Comparison of ENCODE assay signal across 1 cellular context in the genomic region with DNA sequence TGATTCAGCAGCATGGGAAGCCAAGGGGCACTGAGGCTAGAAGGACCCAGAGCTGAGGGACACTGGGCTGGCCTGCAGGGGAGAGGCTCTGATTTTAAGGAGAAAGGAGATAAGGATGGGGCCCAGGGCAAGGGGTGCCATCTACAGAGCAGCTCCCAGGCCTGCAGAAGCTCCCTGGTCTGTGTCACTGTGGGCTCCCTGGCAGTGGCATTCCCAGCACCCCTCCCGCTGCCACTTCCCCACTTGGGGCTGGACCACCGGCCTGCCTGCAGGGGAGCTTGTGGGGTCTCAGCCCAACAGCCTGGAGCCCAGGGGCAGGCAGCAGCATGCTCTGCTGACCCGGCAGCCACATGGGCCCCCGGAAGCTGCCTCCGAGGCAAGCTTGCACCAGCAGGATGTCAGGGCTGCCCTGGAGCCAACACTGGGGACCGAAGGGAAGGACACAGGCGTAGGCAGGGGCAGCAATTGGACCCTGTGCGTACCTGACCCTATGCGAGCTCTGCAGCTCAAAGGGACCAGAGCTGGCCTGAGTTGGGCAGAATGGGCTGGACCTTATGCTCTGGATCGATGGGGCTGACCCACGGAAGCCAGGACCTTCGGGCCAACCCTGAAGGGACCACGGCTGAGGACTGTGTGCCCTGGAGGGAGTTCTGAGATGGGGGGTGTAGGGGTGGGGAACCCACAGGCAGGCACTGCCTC.
TF ChIP-seq lines count a peak whose summit lies in the region.

No MANE protein-coding gene starts in this region.

TF ChIP-seq in SK-N-SH treated with all-trans-retinoic acid at 6 μM for 48 hours, 23 proteins besides CTCF, POLR2A, EP300 and RAD21 (continued from another document):
- TF ChIP-seq, protein P1, sequence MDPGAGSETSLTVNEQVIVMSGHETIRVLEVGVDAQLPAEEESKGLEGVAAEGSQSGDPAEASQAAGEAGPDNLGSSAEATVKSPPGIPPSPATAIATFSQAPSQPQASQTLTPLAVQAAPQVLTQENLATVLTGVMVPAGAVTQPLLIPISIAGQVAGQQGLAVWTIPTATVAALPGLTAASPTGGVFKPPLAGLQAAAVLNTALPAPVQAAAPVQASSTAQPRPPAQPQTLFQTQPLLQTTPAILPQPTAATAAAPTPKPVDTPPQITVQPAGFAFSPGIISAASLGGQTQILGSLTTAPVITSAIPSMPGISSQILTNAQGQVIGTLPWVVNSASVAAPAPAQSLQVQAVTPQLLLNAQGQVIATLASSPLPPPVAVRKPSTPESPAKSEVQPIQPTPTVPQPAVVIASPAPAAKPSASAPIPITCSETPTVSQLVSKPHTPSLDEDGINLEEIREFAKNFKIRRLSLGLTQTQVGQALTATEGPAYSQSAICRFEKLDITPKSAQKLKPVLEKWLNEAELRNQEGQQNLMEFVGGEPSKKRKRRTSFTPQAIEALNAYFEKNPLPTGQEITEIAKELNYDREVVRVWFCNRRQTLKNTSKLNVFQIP (CRISPR knock-in tag; IDR thresholded peaks at IDR 0.05; ENCODE audit: borderline replicate concordance, low read depth) = no peak
- TF ChIP-seq ZFP3 (CRISPR knock-in tag; IDR thresholded peaks at IDR 0.05) = no peak
- no peak for TF ChIP-seq PPARA (CRISPR knock-in tag; IDR thresholded peaks at IDR 0.05; ENCODE audit: borderline replicate concordance)
- TF ChIP-seq TCF4 (CRISPR knock-in tag; IDR thresholded peaks at IDR 0.05; ENCODE audit: borderline replicate concordance) = no peak
- TF ChIP-seq ZC3H10 (CRISPR knock-in tag; IDR thresholded peaks at IDR 0.05) = no peak
- no peak for TF ChIP-seq BACH2 (CRISPR knock-in tag; IDR thresholded peaks at IDR 0.05; ENCODE audit: borderline replicate concordance)
- TF ChIP-seq, protein P2, sequence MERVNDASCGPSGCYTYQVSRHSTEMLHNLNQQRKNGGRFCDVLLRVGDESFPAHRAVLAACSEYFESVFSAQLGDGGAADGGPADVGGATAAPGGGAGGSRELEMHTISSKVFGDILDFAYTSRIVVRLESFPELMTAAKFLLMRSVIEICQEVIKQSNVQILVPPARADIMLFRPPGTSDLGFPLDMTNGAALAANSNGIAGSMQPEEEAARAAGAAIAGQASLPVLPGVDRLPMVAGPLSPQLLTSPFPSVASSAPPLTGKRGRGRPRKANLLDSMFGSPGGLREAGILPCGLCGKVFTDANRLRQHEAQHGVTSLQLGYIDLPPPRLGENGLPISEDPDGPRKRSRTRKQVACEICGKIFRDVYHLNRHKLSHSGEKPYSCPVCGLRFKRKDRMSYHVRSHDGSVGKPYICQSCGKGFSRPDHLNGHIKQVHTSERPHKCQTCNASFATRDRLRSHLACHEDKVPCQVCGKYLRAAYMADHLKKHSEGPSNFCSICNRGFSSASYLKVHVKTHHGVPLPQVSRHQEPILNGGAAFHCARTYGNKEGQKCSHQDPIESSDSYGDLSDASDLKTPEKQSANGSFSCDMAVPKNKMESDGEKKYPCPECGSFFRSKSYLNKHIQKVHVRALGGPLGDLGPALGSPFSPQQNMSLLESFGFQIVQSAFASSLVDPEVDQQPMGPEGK (CRISPR knock-in tag; IDR thresholded peaks at IDR 0.05; ENCODE audit: borderline replicate concordance) = no peak
